ENCODE assay signal across 8 cellular contexts in the genomic region with DNA sequence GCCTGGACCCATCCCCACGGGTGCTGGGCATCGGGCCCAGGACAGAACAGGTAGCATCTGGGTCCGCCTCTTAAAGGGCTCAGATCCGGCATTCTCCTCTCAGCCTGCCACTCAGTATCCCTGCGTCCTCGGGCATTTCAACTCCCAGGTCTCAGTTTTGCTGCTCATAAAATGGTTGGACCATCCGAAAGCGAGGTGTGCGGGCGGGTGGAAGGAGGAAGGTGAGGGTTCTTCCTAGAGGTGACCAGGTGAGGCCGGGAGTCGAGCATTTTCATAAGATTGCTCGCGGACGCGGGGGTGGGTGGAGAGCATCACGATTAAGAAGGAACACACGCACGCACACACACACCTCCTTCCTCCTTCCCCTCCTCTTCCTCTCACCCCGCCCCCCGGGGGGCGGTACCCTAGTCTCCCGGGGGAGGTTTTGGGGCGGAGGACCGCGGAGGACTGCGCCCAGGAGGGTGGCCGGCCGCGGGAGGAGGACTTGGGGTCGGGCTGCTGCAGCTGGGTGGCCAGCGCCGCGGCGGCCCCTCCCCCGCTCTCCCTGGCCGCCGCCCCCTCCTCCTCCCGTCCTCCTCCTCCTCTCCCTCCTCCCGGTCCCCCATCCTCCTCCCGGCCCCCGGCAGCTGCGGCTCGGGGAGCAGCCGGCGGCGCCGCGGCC.
DNase-seq lines count a peak whose midpoint lies in the region; ATAC-seq lines count a peak whose summit lies in the region.

No MANE protein-coding gene starts in this region.

- 10 to 18% methylated on average over 10 to 23 of the region's 49 CpGs for WGBS in mesodermal cell (ENCODE audit: insufficient coverage in 2 of 2), 2 experiments
- WGBS in thymus: 4% methylated on average over 49 of the region's 49 CpGs

- H3K27me3 ChIP-seq in thymus (ENCODE audit: control insufficient read depth, insufficient read depth): peaks cover 20% of the 10 kb centered on the region

- H3K27me3 Mint-ChIP-seq in central memory CD8-positive, alpha-beta T cell: peaks cover 59% of the 10 kb centered on the region

- peak overlapping the region; percentile 71 for H3K4me3 Mint-ChIP-seq in central memory CD8-positive, alpha-beta T cell

- no peaks in the 10 kb centered on the region for H3K9me3 ChIP-seq in mesodermal cell (ENCODE audit: control insufficient read depth, low read length)
- H3K9me3 ChIP-seq in thymus (ENCODE audit: control insufficient read depth): no peaks in the 10 kb centered on the region

- peaks cover 7% of the 10 kb centered on the region for H3K4me1 Mint-ChIP-seq in central memory CD8-positive, alpha-beta T cell

- peak; percentile 65 for DNase-seq in activated effector memory CD4-positive, alpha-beta T cell treated with anti-CD3 and anti-CD28 coated beads, Interleukin-2, amount 50 U/mL, for 16 hours
- no peak for DNase-seq in activated effector memory CD4-positive, alpha-beta T cell treated with Interleukin-2 at 50 U/mL for 16 hours
- peak; percentile 26 for DNase-seq in RPMI8226
- DNase-seq in central memory CD8-positive, alpha-beta T cell (ENCODE audit: low spot score in 2 of 2): no peak
- no peak for DNase-seq in activated CD4-positive, CD25-positive, alpha-beta regulatory T cell (lab: John Stamatoyannopoulos, UW)

- peak overlapping the region; percentile 48 for H3K4me3 ChIP-seq in mesodermal cell (ENCODE audit: extremely low read depth, insufficient read depth, low read length, poor library complexity, severe bottlenecking)
- H3K4me3 ChIP-seq in thymus (ENCODE audit: low read length): peak overlapping the region; percentile 49

- ATAC-seq in central memory CD8-positive, alpha-beta T cell (replicated peaks; ENCODE audit: extremely low read depth, poor library complexity, severe bottlenecking): peak; percentile 38
- ATAC-seq in HG02610 (IDR thresholded peaks at IDR 0.05; ENCODE audit: unreplicated experiment): no peak

- no peaks in the 10 kb centered on the region for H3K9me3 Mint-ChIP-seq in central memory CD8-positive, alpha-beta T cell

- H3K27ac Mint-ChIP-seq in central memory CD8-positive, alpha-beta T cell (ENCODE audit: low read depth): no peak overlapping the region

- H3K36me3 Mint-ChIP-seq in central memory CD8-positive, alpha-beta T cell (ENCODE audit: insufficient read depth): peaks cover 2% of the 10 kb centered on the region

- H3K36me3 ChIP-seq in mesodermal cell (ENCODE audit: control insufficient read depth, insufficient read depth, low read length) (no peaks in the 10 kb centered on the region), thymus (ENCODE audit: control insufficient read depth, insufficient read depth) (no peaks in the 10 kb centered on the region)

- H3K27ac ChIP-seq in mesodermal cell (ENCODE audit: low read depth, low read length, severe bottlenecking) (no peak overlapping the region), thymus (ENCODE audit: low read depth) (no peak overlapping the region)

- no peaks in the 10 kb centered on the region for H3K4me1 ChIP-seq in mesodermal cell (ENCODE audit: control insufficient read depth, insufficient read depth, low read length, poor library complexity, severe bottlenecking)
- H3K4me1 ChIP-seq in thymus (ENCODE audit: control insufficient read depth, insufficient read depth, low read length): no peaks in the 10 kb centered on the region

Comparison
In these comparisons a context has a peak if more than half of its experiments do, and no peak if none do; other contexts are left out.
1. DNase-seq: peak in activated effector memory CD4-positive, alpha-beta T cell treated with anti-CD3 and anti-CD28 coated beads, Interleukin-2, amount 50 U/mL, for 16 hours (single experiment) and RPMI8226 (single experiment); none in activated effector memory CD4-positive, alpha-beta T cell treated with Interleukin-2 at 50 U/mL for 16 hours (single experiment), central memory CD8-positive, alpha-beta T cell (0 of 2) and activated CD4-positive, CD25-positive, alpha-beta regulatory T cell (0 of 4).